Comparison of ENCODE assay signal across 16 cellular contexts in genomic region chr5:139862803-139863202, GRCh38.
A peak's percentile ranks its signal among the peaks of the same experiment; 100 is the strongest.
DNase-seq lines count a peak whose midpoint lies in the region; ATAC-seq, FAIRE-seq and TF ChIP-seq lines count a peak whose summit lies in the region.
"Had no signal": no experiment of that assay in that cellular context is flagged by ENCODE, and none has a peak within 500 bp of the region (broad histone marks: within the 10 kb centered on the region; RNA-seq: fewer than 3 reads in every experiment).

No MANE protein-coding gene starts in this region.

- H3K36me3 ChIP-seq in Caco-2 (ENCODE audit: control insufficient read depth, insufficient read depth, low read length) (no peaks in the 10 kb centered on the region), brain microvascular endothelial cell (replicated peaks) (no peaks in the 10 kb centered on the region), mesendoderm (ENCODE audit: control insufficient read depth, insufficient read depth, low read length) (no peaks in the 10 kb centered on the region)
- H3K36me3 ChIP-seq: ascending aorta, lower lobe of right lung had no signal

- H4K8ac ChIP-seq in mesendoderm (ENCODE audit: low read depth, low read length), result no peak overlapping the region

- H3K27me3 Mint-ChIP-seq in Caco-2 (ENCODE audit: insufficient read depth, unreplicated experiment) (peaks cover 18% of the 10 kb centered on the region), HFFc6 (ENCODE audit: insufficient read depth) (peaks cover 25% of the 10 kb centered on the region)

- no peak overlapping the region for H3K27ac Mint-ChIP-seq in Caco-2 (ENCODE audit: unreplicated experiment)
- no peak overlapping the region; the same call in 1 of the 2 replicates for H3K27ac Mint-ChIP-seq in HFFc6

- H3K4me1 Mint-ChIP-seq in Caco-2 (ENCODE audit: low read depth, unreplicated experiment) (no peaks in the 10 kb centered on the region), HFFc6 (ENCODE audit: low read depth) (no peaks in the 10 kb centered on the region)
- H3K4me1 Mint-ChIP-seq: naive thymus-derived CD8-positive, alpha-beta T cell had no signal

- no peaks in the 10 kb centered on the region for H3K36me3 Mint-ChIP-seq in Caco-2 (ENCODE audit: insufficient read depth, unreplicated experiment)
- no peaks in the 10 kb centered on the region for H3K36me3 Mint-ChIP-seq in HFFc6 (ENCODE audit: low read depth)
- H3K36me3 Mint-ChIP-seq: naive thymus-derived CD8-positive, alpha-beta T cell had no signal

- H2BK120ac ChIP-seq in mesendoderm (ENCODE audit: low read depth, low read length), result no peak overlapping the region

- H3K23ac ChIP-seq in mesendoderm (ENCODE audit: low read length), result no peak overlapping the region

- POLR2A ChIA-PET in Caco-2 (lab: Charles Lee), result no interaction called here

- BruUV-seq in Caco-2 (replicated peaks; lab: Mats Ljungman, UMichigan), result no TSS peak

- no peak overlapping the region for H2BK15ac ChIP-seq in mesendoderm (replicated peaks; ENCODE audit: low read depth)

- no CpG with 5 or more reads among the region's 2 CpGs for WGBS in mesendoderm (ENCODE audit: extremely low coverage, insufficient coverage, low lambda C conversion rate)

- no peak for ATAC-seq in GM18870 (IDR thresholded peaks at IDR 0.05; ENCODE audit: unreplicated experiment)
- ATAC-seq: naive thymus-derived CD8-positive, alpha-beta T cell had no signal

- H3K18ac ChIP-seq in mesendoderm (ENCODE audit: low read length), result no peak overlapping the region

- H3K4me2 ChIP-seq in mesendoderm (ENCODE audit: low read length), result no peak overlapping the region

- no peak overlapping the region for H3K9ac ChIP-seq in mesendoderm (ENCODE audit: low read length)

- H2AK5ac ChIP-seq in mesendoderm (ENCODE audit: low read length), result no peak overlapping the region

- no peak overlapping the region for H2BK5ac ChIP-seq in mesendoderm (ENCODE audit: low read length)

- no peak for FAIRE-seq in HTR-8/SVneo (lab: Jason Lieb, UNC)

- intact Hi-C loops in Caco-2 (cut with micrococcal nuclease; ENCODE audit: unreplicated experiment), result loop anchor here (10.0 kb wide), 1 partner anchor 292 kb away; no protein-coding TSS in a partner anchor

- CTCF ChIA-PET in Caco-2 (lab: Charles Lee), result interaction anchor here (0.6 to 1.2 kb wide), 5 partner anchors 18 to 324 kb away, joined by 3 to 11 read pairs (median 7); no protein-coding TSS in a partner anchor

- H3K56ac ChIP-seq in mesendoderm (ENCODE audit: low read length), result no peak overlapping the region

- H3K4me3 ChIP-seq in Caco-2 (ENCODE audit: low read depth, low read length) (no peak overlapping the region), brain microvascular endothelial cell (ENCODE audit: low read depth, low read length) (no peak overlapping the region), mesendoderm (ENCODE audit: low read length) (no peak overlapping the region)
- H3K4me3 ChIP-seq: ascending aorta, lower lobe of right lung had no signal

- H3K9me3 Mint-ChIP-seq in Caco-2 (ENCODE audit: unreplicated experiment) (no peaks in the 10 kb centered on the region), HFFc6 (no peaks in the 10 kb centered on the region)
- H3K9me3 Mint-ChIP-seq: naive thymus-derived CD8-positive, alpha-beta T cell had no signal

- H4K5ac ChIP-seq in mesendoderm (ENCODE audit: low read length), result no peak overlapping the region

- H3K9me3 ChIP-seq in Caco-2, result no peaks in the 10 kb centered on the region
- H3K9me3 ChIP-seq: ascending aorta, lower lobe of right lung had no signal

- H3K4ac ChIP-seq in mesendoderm (ENCODE audit: low read depth, low read length), result no peak overlapping the region

- H3K79me2 ChIP-seq in mesendoderm (ENCODE audit: control insufficient read depth, insufficient read depth, low read length), result no peaks in the 10 kb centered on the region

- in situ Hi-C loops in brain microvascular endothelial cell (cut with HindIII; ENCODE audit: low pct_ligation_motif_present, low sequenced_read_pairs), result no loop called here

- H3K4me1 ChIP-seq in Caco-2 (no peaks in the 10 kb centered on the region), mesendoderm (ENCODE audit: control insufficient read depth, low read depth, low read length) (no peaks in the 10 kb centered on the region)
- H3K4me1 ChIP-seq: ascending aorta had no signal

- no peak overlapping the region for H3K4me3 Mint-ChIP-seq in Caco-2 (ENCODE audit: unreplicated experiment)
- no peak overlapping the region for H3K4me3 Mint-ChIP-seq in HFFc6
- H3K4me3 Mint-ChIP-seq: naive thymus-derived CD8-positive, alpha-beta T cell had no signal

- H3K79me1 ChIP-seq in mesendoderm (ENCODE audit: low read length), result no peaks in the 10 kb centered on the region

- DNase-seq in Caco-2 (peak in 1 of 2 experiments; percentile 30), HFFc6 (no peak), brain microvascular endothelial cell (no peak), mesendoderm (peak; percentile 40), RPMI8226 (no peak), HTR-8/SVneo (ENCODE audit: insufficient read length, low spot score) (no peak)
- no peak for DNase-seq in activated naive CD4-positive, alpha-beta T cell treated with anti-CD3 and anti-CD28 coated beads, Interleukin-2, amount 50 U/mL, for 16 hours
- DNase-seq: activated gamma-delta T cell; naive thymus-derived CD8-positive, alpha-beta T cell; NCI-H1930; NCI-H748 treated with DMSO at 0.1 percent for 48 hours had no signal

- H3K27ac ChIP-seq in brain microvascular endothelial cell, result no peak overlapping the region
- no peak overlapping the region for H3K27ac ChIP-seq in mesendoderm (ENCODE audit: low read depth, low read length)
- H3K27ac ChIP-seq: ascending aorta, HL-60, VCaP had no signal

- H3K27me3 ChIP-seq in Caco-2 (replicated peaks; ENCODE audit: control insufficient read depth, insufficient read depth, low read length) (no peaks in the 10 kb centered on the region; the same call in none of the 2 replicates), brain microvascular endothelial cell (replicated peaks) (peaks cover 4% of the 10 kb centered on the region), mesendoderm (ENCODE audit: insufficient read depth, low read length, poor library complexity) (no peaks in the 10 kb centered on the region)
- H3K27me3 ChIP-seq: ascending aorta had no signal

- TF ChIP-seq CTCF in Caco-2 (IDR thresholded peaks at IDR 0.05; ENCODE audit: insufficient read depth in 1 of 2, low read depth in 1 of 2, low read length in 1 of 2, severe bottlenecking in 1 of 2, unreplicated experiment in 1 of 2) (peak; percentile 11 to 46), HFFc6 (IDR thresholded peaks at IDR 0.05) (0 out of 2 replicates have a peak, but pooled peaks have one; percentile 22), brain microvascular endothelial cell (IDR thresholded peaks at IDR 0.05; ENCODE audit: low read depth, low read length, missing control alignments) (peak; percentile 44)
